ENCODE assay signal across 26 cellular contexts in the genomic region with DNA sequence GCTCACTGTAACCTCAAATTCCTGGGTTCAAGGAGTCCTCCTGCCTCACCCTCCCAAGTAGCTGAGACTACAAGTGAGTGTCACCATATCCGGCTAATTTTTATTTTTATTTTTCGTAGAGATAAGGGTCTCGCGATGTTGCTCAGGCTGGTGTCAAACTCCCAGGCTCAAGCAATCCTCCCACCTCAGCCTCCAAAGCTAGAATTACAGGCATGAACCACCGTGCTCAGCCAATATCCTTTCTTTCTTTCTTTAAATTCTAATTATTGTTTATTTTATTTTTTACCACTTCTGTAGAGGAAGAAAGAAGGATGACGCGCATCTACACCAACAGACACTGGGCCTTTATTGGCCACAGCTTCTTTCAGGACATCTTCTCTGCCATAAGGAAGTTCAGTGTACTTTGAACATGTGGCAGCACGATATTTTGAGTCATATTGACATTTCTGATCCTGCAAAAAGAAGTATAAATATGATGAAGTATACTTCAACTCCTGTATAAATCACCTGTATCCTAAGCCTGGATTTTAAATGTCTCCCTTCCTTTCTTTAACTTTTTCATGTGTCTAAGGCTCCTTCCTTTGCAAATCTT. TPM values are rescaled to one million over a fixed set of nuclear protein-coding genes. Genes with fewer than 3 reads are reported as not detected.
"Had no signal": no experiment of that assay in that cellular context is flagged by ENCODE, and none has a peak within 500 bp of the region (broad histone marks: within the 10 kb centered on the region; RNA-seq: fewer than 3 reads in every experiment).

No MANE protein-coding gene starts in this region.

- H3K27ac ChIP-seq: heart right ventricle, lower lobe of right lung, pancreas, psoas muscle, right atrium auricular region, spleen, thoracic aorta had no signal

- H3K4me3 Mint-ChIP-seq: activated naive CD4-positive, alpha-beta T cell treated with anti-CD3 and anti-CD28 coated beads, Interleukin-2, amount 50 U/mL, for 24 hours; brain; mesothelial cell of epicardium; natural killer cell treated with Interleukin-12 subunit alpha and Interleukin-12 subunit beta and Interleukin-15 and Interleukin-18, amount 100 ng/mL, for 72 hours; T-cell had no signal

- ATAC-seq: heart right ventricle; left lobe of liver; lower lobe of right lung; natural killer cell treated with Interleukin-12 subunit alpha and Interleukin-12 subunit beta and Interleukin-15 and Interleukin-18, amount 100 ng/mL, for 72 hours; pancreas; psoas muscle; SK-N-SH treated with all-trans-retinoic acid at 6 μM for 48 hours; T-cell had no signal

- H3K27me3 ChIP-seq: heart right ventricle, pancreas, right atrium auricular region, spleen, upper lobe of left lung had no signal

- H3K4me1 Mint-ChIP-seq: activated naive CD4-positive, alpha-beta T cell treated with anti-CD3 and anti-CD28 coated beads, Interleukin-2, amount 50 U/mL, for 24 hours; mesothelial cell of epicardium; T-cell had no signal

- H3K4me3 ChIP-seq: heart right ventricle, lower lobe of right lung, pancreas, psoas muscle, right atrium auricular region, spleen, thoracic aorta, upper lobe of left lung had no signal

- H3K36me3 ChIP-seq: pancreas had no signal

- H3K9me3 ChIP-seq: heart right ventricle, lower lobe of right lung, pancreas, psoas muscle, right atrium auricular region, spleen, thoracic aorta, upper lobe of left lung had no signal

- DNase-seq: activated CD4-positive, alpha-beta T cell treated with anti-CD3 and anti-CD28 coated beads for 1 hour; activated effector memory CD4-positive, alpha-beta T cell treated with anti-CD3 and anti-CD28 coated beads, Interleukin-2, amount 50 U/mL, for 16 hours; aorta; central memory CD4-positive, alpha-beta T cell; effector memory CD4-positive, alpha-beta T cell; heart right ventricle; kidney; lower lobe of right lung; pancreas; psoas muscle; spleen; stimulated activated CD4-positive, alpha-beta T cell treated with anti-CD3 and anti-CD28 coated beads, Interleukin-4, amount 100 ng/mL, for 1 hour; stimulated activated naive CD4-positive, alpha-beta T cell treated with Interleukin-2 at 50 U/mL for 16 hours; T-cell; T-helper 9 cell; upper lobe of left lung had no signal

- H3K27me3 Mint-ChIP-seq: activated naive CD4-positive, alpha-beta T cell treated with anti-CD3 and anti-CD28 coated beads, Interleukin-2, amount 50 U/mL, for 24 hours; brain; natural killer cell treated with Interleukin-12 subunit alpha and Interleukin-12 subunit beta and Interleukin-15 and Interleukin-18, amount 100 ng/mL, for 72 hours; T-cell had no signal

- H3K4me1 ChIP-seq: heart right ventricle, lower lobe of right lung, pancreas, psoas muscle, right atrium auricular region, spleen had no signal

- H3K27ac Mint-ChIP-seq: brain; mesothelial cell of epicardium; natural killer cell treated with Interleukin-12 subunit alpha and Interleukin-12 subunit beta and Interleukin-15 and Interleukin-18, amount 100 ng/mL, for 72 hours had no signal

- H3K9me3 Mint-ChIP-seq: activated naive CD4-positive, alpha-beta T cell treated with anti-CD3 and anti-CD28 coated beads, Interleukin-2, amount 50 U/mL, for 24 hours; brain; mesothelial cell of epicardium; natural killer cell treated with Interleukin-12 subunit alpha and Interleukin-12 subunit beta and Interleukin-15 and Interleukin-18, amount 100 ng/mL, for 72 hours; T-cell had no signal

- FAIRE-seq: endothelial cell of umbilical vein, kidney, pancreas had no signal

- H3K36me3 Mint-ChIP-seq: brain, mesothelial cell of epicardium had no signal

RNA-seq across cellular contexts. Expression of a gene that starts 29.1 kb away (rescaled TPM):
- total RNA-seq: dermis microvascular lymphatic vessel endothelial cell, endothelial cell of umbilical vein, mesothelial cell of epicardium, thoracic aorta had no signal
- polyA plus RNA-seq: aorta, endothelial cell of umbilical vein, heart right ventricle, psoas muscle had no signal
